ENCODE assay signal across 8 cellular contexts in the genomic region with DNA sequence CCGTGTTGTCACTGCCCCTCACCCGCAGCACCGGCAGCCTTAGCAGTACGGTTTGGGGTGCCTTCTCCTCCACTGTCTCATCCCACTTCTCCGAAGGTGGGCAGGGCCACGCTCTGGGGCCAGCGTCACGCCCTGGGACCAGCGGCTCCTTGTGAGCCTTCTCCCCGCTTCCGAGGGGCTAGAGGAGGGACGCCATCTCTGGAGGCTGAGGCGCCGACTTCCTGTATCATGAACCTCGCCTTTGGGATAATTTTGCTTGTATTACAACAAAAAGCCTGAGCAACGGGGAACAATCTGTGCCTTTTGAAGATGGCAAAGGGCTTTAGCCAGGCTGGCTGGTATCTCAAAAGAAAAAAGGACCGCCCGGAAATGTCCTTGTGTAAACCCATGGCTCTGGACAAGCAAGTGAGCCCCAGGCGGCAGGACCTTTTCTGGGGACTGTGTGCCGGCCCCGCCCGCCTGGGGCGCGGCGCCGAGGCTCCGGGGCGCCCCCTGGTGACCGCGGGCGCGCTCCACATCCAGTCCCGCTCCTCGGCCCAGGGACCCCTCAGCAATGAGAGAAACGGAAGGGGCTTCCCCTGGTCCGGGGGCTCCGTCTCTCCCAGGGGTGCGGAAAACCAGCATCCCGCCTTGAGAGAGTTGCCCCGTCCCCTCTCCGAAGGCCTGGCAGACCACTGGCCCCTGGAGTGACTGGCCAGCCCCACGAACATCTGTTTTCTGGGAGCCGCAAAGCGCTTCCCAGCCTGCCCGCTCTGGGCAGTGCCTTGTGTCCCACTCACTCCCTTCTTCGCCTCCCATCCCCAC. TPM values are rescaled to one million over a fixed set of nuclear protein-coding genes. Genes with fewer than 3 reads are reported as not detected.
DNase-seq lines count a peak whose midpoint lies in the region; ATAC-seq and TF ChIP-seq lines count a peak whose summit lies in the region.

No MANE protein-coding gene starts in this region.

- no peaks in the 10 kb centered on the region for H3K36me3 Mint-ChIP-seq in activated CD8-positive, alpha-beta T cell treated with anti-CD3 and anti-CD28 coated beads for 36 hours (ENCODE audit: low read depth)
- no peaks in the 10 kb centered on the region for H3K36me3 Mint-ChIP-seq in memory B cell

- H3K4me3 Mint-ChIP-seq in activated CD8-positive, alpha-beta T cell treated with anti-CD3 and anti-CD28 coated beads for 36 hours, result peak overlapping the region; percentile 65
- peak overlapping the region; percentile 79 for H3K4me3 Mint-ChIP-seq in memory B cell

- DNase-seq in SHP77 (lab: John Stamatoyannopoulos, UW), result peak; percentile 16 to 24
- no peak for DNase-seq in SHP77 treated with DMSO at 0.1 percent for 48 hours (lab: John Stamatoyannopoulos, UW)
- peak; percentile 19 for DNase-seq in NCI-H2171 (lab: John Stamatoyannopoulos, UW)
- peak; percentile 68 for DNase-seq in activated CD8-positive, alpha-beta T cell treated with anti-CD3 and anti-CD28 coated beads for 36 hours
- peak; percentile 24 to 45 (median 36) for DNase-seq in effector memory CD4-positive, alpha-beta T cell
- peak; percentile 71 to 87 for DNase-seq in memory B cell (ENCODE audit: low spot score in 2 of 2)
- peak; percentile 57 for DNase-seq in stimulated activated CD8-positive, alpha-beta memory T cell treated with anti-CD3 and anti-CD28 coated beads, Interleukin-15, amount 100 ng/mL, for 24 hours (ENCODE audit: low read depth)

- no peaks in the 10 kb centered on the region for H3K9me3 ChIP-seq in effector memory CD4-positive, alpha-beta T cell (ENCODE audit: control insufficient read depth, low read length)

- H3K27me3 Mint-ChIP-seq in activated CD8-positive, alpha-beta T cell treated with anti-CD3 and anti-CD28 coated beads for 36 hours, result no peaks in the 10 kb centered on the region
- H3K27me3 Mint-ChIP-seq in memory B cell, result peaks cover 3% of the 10 kb centered on the region

- peak; percentile 74 for ATAC-seq in HG02763 (IDR thresholded peaks at IDR 0.05; ENCODE audit: unreplicated experiment)
- ATAC-seq in activated CD8-positive, alpha-beta T cell treated with anti-CD3 and anti-CD28 coated beads for 36 hours, result peak; percentile 96
- peak; percentile 91 for ATAC-seq in memory B cell (ENCODE audit: low read depth)

- POLR2A ChIA-PET in activated CD8-positive, alpha-beta T cell treated with anti-CD3 and anti-CD28 coated beads for 36 hours (lab: Charles Lee), result interaction anchor here (0.9 kb wide), 1 partner anchor 26 kb away, joined by 4 read pairs; a partner anchor contains a TSS

- CTCF ChIA-PET in activated CD8-positive, alpha-beta T cell treated with anti-CD3 and anti-CD28 coated beads for 36 hours (lab: Charles Lee), result interaction anchor here (0.6 to 2.4 kb wide), 7 partner anchors 10 to 76 kb away, joined by 3 to 25 read pairs (median 3); no protein-coding TSS in a partner anchor

- peak overlapping the region; percentile 42 for H3K4me3 ChIP-seq in effector memory CD4-positive, alpha-beta T cell (ENCODE audit: insufficient read depth, low read depth, low read length, poor library complexity, severe bottlenecking)

- intact Hi-C loops in activated CD8-positive, alpha-beta T cell treated with anti-CD3 and anti-CD28 coated beads for 36 hours (cut with micrococcal nuclease), result loop anchor here (2.0 kb wide), 1 partner anchor 42 kb away; no protein-coding TSS in a partner anchor

- H3K4me1 Mint-ChIP-seq in activated CD8-positive, alpha-beta T cell treated with anti-CD3 and anti-CD28 coated beads for 36 hours (ENCODE audit: low read depth), result peaks cover 19% of the 10 kb centered on the region
- H3K4me1 Mint-ChIP-seq in memory B cell, result peaks cover 11% of the 10 kb centered on the region

- peak overlapping the region; percentile 67 for H3K27ac Mint-ChIP-seq in activated CD8-positive, alpha-beta T cell treated with anti-CD3 and anti-CD28 coated beads for 36 hours
- H3K27ac Mint-ChIP-seq in memory B cell, result peak overlapping the region; percentile 17

- no peaks in the 10 kb centered on the region for H3K36me3 ChIP-seq in effector memory CD4-positive, alpha-beta T cell (ENCODE audit: control insufficient read depth, insufficient read depth, low read length)

- H3K4me1 ChIP-seq in effector memory CD4-positive, alpha-beta T cell (ENCODE audit: control insufficient read depth, insufficient read depth, low read length, poor library complexity, severe bottlenecking), result peaks cover 8% of the 10 kb centered on the region

- peak; percentile 93 for TF ChIP-seq CTCF in activated CD8-positive, alpha-beta T cell treated with anti-CD3 and anti-CD28 coated beads for 36 hours (IDR thresholded peaks at IDR 0.05)

- H3K27ac ChIP-seq in effector memory CD4-positive, alpha-beta T cell (ENCODE audit: insufficient read depth, low read length, poor library complexity, severe bottlenecking), result no peak overlapping the region

- H3K9me3 Mint-ChIP-seq in activated CD8-positive, alpha-beta T cell treated with anti-CD3 and anti-CD28 coated beads for 36 hours, result no peaks in the 10 kb centered on the region
- H3K9me3 Mint-ChIP-seq in memory B cell, result no peaks in the 10 kb centered on the region

- no peaks in the 10 kb centered on the region for H3K27me3 ChIP-seq in effector memory CD4-positive, alpha-beta T cell (replicated peaks; ENCODE audit: control insufficient read depth, insufficient read depth, low read length, poor library complexity, severe bottlenecking)

RNA-seq across cellular contexts. Expression of a gene that starts 3.8 kb away (rescaled TPM):
- total RNA-seq in activated CD8-positive, alpha-beta T cell treated with anti-CD3 and anti-CD28 coated beads for 36 hours, result under 1 TPM; 0.16 to 0.27 TPM

RNA-seq across cellular contexts. Expression of a gene that starts 15.2 kb away (rescaled TPM):
- total RNA-seq in activated CD8-positive, alpha-beta T cell treated with anti-CD3 and anti-CD28 coated beads for 36 hours, result 1 to 10 TPM; 1.8 to 1.9 TPM

RNA-seq across cellular contexts. Expression of a gene that starts 25.9 kb away (rescaled TPM):
- total RNA-seq in activated CD8-positive, alpha-beta T cell treated with anti-CD3 and anti-CD28 coated beads for 36 hours, result 10 to 100 TPM; 34.4 to 37.6 TPM
